Comparison of ENCODE assay signal across 1 cellular context in the genomic region with DNA sequence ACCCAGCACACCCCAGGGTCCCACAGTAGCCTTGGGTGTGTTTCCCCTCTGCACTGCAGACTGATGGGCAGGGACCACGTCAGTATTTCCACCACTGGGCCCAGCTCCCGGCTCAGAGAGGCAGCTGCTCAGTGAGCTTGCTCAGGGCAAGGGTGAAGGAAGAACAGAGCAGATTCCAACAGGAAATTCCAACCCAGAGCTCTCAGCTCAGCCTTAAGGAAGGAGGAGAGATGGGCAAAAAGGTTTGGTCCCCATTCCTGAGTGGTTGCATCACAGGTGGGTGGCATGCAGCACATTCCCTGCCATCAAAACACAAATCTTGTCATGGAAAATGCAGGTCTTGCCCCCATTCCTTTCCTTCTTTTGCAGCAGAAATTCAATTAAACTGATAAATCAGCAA.
TF ChIP-seq lines count a peak whose summit lies in the region.

No MANE protein-coding gene starts in this region.

TF ChIP-seq in WTC11, 78 proteins besides CTCF, POLR2A, EP300 and RAD21 (continued from another document):
- TF ChIP-seq, protein P1, sequence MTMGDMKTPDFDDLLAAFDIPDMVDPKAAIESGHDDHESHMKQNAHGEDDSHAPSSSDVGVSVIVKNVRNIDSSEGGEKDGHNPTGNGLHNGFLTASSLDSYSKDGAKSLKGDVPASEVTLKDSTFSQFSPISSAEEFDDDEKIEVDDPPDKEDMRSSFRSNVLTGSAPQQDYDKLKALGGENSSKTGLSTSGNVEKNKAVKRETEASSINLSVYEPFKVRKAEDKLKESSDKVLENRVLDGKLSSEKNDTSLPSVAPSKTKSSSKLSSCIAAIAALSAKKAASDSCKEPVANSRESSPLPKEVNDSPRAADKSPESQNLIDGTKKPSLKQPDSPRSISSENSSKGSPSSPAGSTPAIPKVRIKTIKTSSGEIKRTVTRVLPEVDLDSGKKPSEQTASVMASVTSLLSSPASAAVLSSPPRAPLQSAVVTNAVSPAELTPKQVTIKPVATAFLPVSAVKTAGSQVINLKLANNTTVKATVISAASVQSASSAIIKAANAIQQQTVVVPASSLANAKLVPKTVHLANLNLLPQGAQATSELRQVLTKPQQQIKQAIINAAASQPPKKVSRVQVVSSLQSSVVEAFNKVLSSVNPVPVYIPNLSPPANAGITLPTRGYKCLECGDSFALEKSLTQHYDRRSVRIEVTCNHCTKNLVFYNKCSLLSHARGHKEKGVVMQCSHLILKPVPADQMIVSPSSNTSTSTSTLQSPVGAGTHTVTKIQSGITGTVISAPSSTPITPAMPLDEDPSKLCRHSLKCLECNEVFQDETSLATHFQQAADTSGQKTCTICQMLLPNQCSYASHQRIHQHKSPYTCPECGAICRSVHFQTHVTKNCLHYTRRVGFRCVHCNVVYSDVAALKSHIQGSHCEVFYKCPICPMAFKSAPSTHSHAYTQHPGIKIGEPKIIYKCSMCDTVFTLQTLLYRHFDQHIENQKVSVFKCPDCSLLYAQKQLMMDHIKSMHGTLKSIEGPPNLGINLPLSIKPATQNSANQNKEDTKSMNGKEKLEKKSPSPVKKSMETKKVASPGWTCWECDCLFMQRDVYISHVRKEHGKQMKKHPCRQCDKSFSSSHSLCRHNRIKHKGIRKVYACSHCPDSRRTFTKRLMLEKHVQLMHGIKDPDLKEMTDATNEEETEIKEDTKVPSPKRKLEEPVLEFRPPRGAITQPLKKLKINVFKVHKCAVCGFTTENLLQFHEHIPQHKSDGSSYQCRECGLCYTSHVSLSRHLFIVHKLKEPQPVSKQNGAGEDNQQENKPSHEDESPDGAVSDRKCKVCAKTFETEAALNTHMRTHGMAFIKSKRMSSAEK (CRISPR knock-in tag; IDR thresholded peaks at IDR 0.05; ENCODE audit: borderline replicate concordance) = no peak
- no peak for TF ChIP-seq KAT7 (CRISPR knock-in tag; IDR thresholded peaks at IDR 0.05; ENCODE audit: borderline replicate concordance)
- TF ChIP-seq, protein P2, sequence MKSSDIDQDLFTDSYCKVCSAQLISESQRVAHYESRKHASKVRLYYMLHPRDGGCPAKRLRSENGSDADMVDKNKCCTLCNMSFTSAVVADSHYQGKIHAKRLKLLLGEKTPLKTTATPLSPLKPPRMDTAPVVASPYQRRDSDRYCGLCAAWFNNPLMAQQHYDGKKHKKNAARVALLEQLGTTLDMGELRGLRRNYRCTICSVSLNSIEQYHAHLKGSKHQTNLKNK (CRISPR knock-in tag; IDR thresholded peaks at IDR 0.05) = no peak
